Comparison of ENCODE assay signal across 27 cellular contexts in the genomic region with DNA sequence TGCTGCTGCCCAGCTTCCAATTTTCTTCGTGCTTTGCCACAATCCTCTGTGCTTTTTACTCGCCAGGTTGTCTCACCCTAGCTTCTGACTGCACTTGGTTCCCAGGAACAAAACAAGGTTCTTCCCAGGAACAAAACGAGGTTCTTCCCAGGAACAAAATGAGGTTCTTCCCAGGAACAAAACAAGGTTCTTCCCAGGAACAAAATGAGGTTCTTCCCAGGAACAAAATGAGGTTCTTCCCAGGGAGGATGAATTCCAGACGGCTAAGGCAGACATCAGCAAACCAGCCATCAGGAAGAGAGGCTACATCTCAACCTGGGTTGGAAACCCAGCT. TPM values are rescaled to one million over a fixed set of nuclear protein-coding genes. Genes with fewer than 3 reads are reported as not detected.
DNase-seq lines count a peak whose midpoint lies in the region; ATAC-seq, FAIRE-seq and TF ChIP-seq lines count a peak whose summit lies in the region.
"Had no signal": no experiment of that assay in that cellular context is flagged by ENCODE, and none has a peak within 500 bp of the region (broad histone marks: within the 10 kb centered on the region; RNA-seq: fewer than 3 reads in every experiment).

No MANE protein-coding gene starts in this region.

- H3K9ac ChIP-seq in SK-N-SH (no peak overlapping the region), H1 (replicated peaks in 1 of 4; ENCODE audit: extremely low read depth in 1 of 4, low read depth in 3 of 4, low read length in 3 of 4) (no peak overlapping the region)
- H3K9ac ChIP-seq: parathyroid adenoma had no signal

- POLR2A ChIA-PET in SK-N-SH (lab: Yijun Ruan, JAX), result no interaction called here
- POLR2A ChIA-PET in H1 (lab: Charles Lee; ENCODE audit: partially characterized antibody), result no interaction called here

- peaks cover 7% of the 10 kb centered on the region for H3F3A ChIP-seq in SK-N-SH (replicated peaks; ENCODE audit: insufficient read depth)

- H4K20me1 ChIP-seq in SK-N-SH (ENCODE audit: insufficient read depth) (no peaks in the 10 kb centered on the region), H1 (replicated peaks in 1 of 2; ENCODE audit: control insufficient read depth in 1 of 2, insufficient read depth in 2 of 2, low read length in 2 of 2) (peaks cover 2 to 10% of the 10 kb centered on the region in 2 experiments)

- no peak overlapping the region for H3K14ac ChIP-seq in H1 (ENCODE audit: insufficient read length)

- no peak overlapping the region for H3K4me3 Mint-ChIP-seq in nephron progenitor cell
- H3K4me3 Mint-ChIP-seq: CD8-positive, alpha-beta memory T cell; natural killer cell treated with Interleukin-12 subunit alpha and Interleukin-12 subunit beta and Interleukin-15 and Interleukin-18, amount 100 ng/mL, for 72 hours had no signal

- H3K36me3 ChIP-seq in SK-N-SH (replicated peaks in 1 of 2; ENCODE audit: control insufficient read depth in 1 of 2, insufficient read depth in 2 of 2, low read length in 1 of 2) (peaks cover 0 to 15% of the 10 kb centered on the region in 2 experiments), H1 (ENCODE audit: control insufficient read depth in 2 of 4, insufficient read depth in 4 of 4, low read length in 3 of 4) (no peaks in the 10 kb centered on the region), stomach (no peaks in the 10 kb centered on the region)
- H3K36me3 ChIP-seq: left ventricle myocardium inferior, MG63, right atrium auricular region had no signal

- H3K27ac Mint-ChIP-seq in nephron progenitor cell, result peak overlapping the region; percentile 73
- H3K27ac Mint-ChIP-seq: CD8-positive, alpha-beta memory T cell; natural killer cell treated with Interleukin-12 subunit alpha and Interleukin-12 subunit beta and Interleukin-15 and Interleukin-18, amount 100 ng/mL, for 72 hours had no signal

- peaks cover 74% of the 10 kb centered on the region for H3K4me1 Mint-ChIP-seq in nephron progenitor cell
- H3K4me1 Mint-ChIP-seq: CD8-positive, alpha-beta memory T cell had no signal

- no peak overlapping the region for H3K56ac ChIP-seq in H1 (replicated peaks; ENCODE audit: insufficient read length, low read depth, low read length)

- H3K27me3 Mint-ChIP-seq in nephron progenitor cell (ENCODE audit: low read depth, poor library complexity), result peaks cover 9% of the 10 kb centered on the region

- H3K23me2 ChIP-seq in H1 (ENCODE audit: low read depth, low read length), result peaks cover 11% of the 10 kb centered on the region

- no peak overlapping the region for H2BK20ac ChIP-seq in H1 (ENCODE audit: low read length)

- no peak for TF ChIP-seq RAD21 in SK-N-SH (IDR thresholded peaks at IDR 0.05; ENCODE audit: low read length)
- TF ChIP-seq RAD21 in H1 (IDR thresholded peaks at IDR 0.05 in 1 of 2, conservative IDR thresholded peaks at IDR 0.05 in 1 of 2; ENCODE audit: low read depth in 2 of 2, low read length in 2 of 2), result no peak

- H4K5ac ChIP-seq in H1 (ENCODE audit: insufficient read length, low read depth, low read length), result no peak overlapping the region

- no peak for DNase-seq in SK-N-SH
- DNase-seq in H1 (ENCODE audit: low read depth in 1 of 2, low spot score in 2 of 2), result no peak
- no peak for DNase-seq in nephron progenitor cell
- DNase-seq in stomach, result no peak
- no peak for DNase-seq in GM20000 (ENCODE audit: low spot score)
- no peak for DNase-seq in A172 (ENCODE audit: low spot score)
- DNase-seq: activated CD4-positive, alpha-beta T cell treated with anti-CD3 and anti-CD28 coated beads for 4 hours; activated gamma-delta T cell treated with Interleukin-2 at 50 U/mL for 16 hours; activated T-cell treated with anti-CD3 and anti-CD28 coated beads for 4 hours; CD8-positive, alpha-beta memory T cell; DMS153; KBM-7; left ventricle myocardium inferior; MG63; NCI-H2029 treated with DMSO at 0.1 percent for 48 hours; NCI-H2227 treated with DMSO at 0.1 percent for 48 hours; NCI-H69; stimulated activated CD4-positive, alpha-beta T cell treated with anti-CD3 and anti-CD28 coated beads, Interleukin-2, amount 100 ng/mL, for 48 hours; substantia nigra had no signal

- peaks cover 13 to 39% of the 10 kb centered on the region in 2 experiments; a peak in 3 of 4 replicates for H3K4me1 ChIP-seq in SK-N-SH (ENCODE audit: control insufficient read depth in 1 of 2, insufficient read depth in 2 of 2, low read depth in 1 of 2, low read length in 1 of 2)
- peaks cover 17 to 33% (median 23%) of the 10 kb centered on the region in 4 experiments for H3K4me1 ChIP-seq in H1 (replicated peaks in 1 of 4; ENCODE audit: control insufficient read depth in 3 of 4, insufficient read depth in 4 of 4, low read length in 3 of 4)
- peaks cover 35 to 59% (median 45%) of the 10 kb centered on the region in 4 donors for H3K4me1 ChIP-seq in stomach

- 79% methylated on average over 4 of the region's 4 CpGs for WGBS in SK-N-SH (ENCODE audit: low lambda C conversion rate)
- WGBS in H1 (ENCODE audit: extremely low coverage in 1 of 2, insufficient coverage in 1 of 2, insufficient read length in 1 of 2, insufficient replicate concordance in 2 of 2, low coverage in 1 of 2, low lambda C conversion rate in 2 of 2, missing lambda C conversion rate in 1 of 2), 2 experiments, result 94% methylated on average over 4 of the region's 4 CpGs; no CpG with 5 or more reads in 1 of the 2 experiments
- 72 to 87% (median 79%) methylated on average over 4 of the region's 4 CpGs for WGBS in stomach, 5 donors

- H2BK120ac ChIP-seq in H1 (replicated peaks; ENCODE audit: low read depth, low read length), result no peak overlapping the region

- H3K4me2 ChIP-seq in SK-N-SH (0 out of 2 replicates have a peak overlapping the region, but pooled peaks have one; percentile 25), H1 (ENCODE audit: insufficient read depth in 1 of 2, low read depth in 2 of 2, low read length in 2 of 2) (no peak overlapping the region)

- H2AFZ ChIP-seq in SK-N-SH (ENCODE audit: low read depth) (no peak overlapping the region), H1 (ENCODE audit: low read length) (no peak overlapping the region)
- H2AFZ ChIP-seq: parathyroid adenoma had no signal

- TF ChIP-seq EP300 in SK-N-SH (IDR thresholded peaks at IDR 0.05; ENCODE audit: borderline replicate concordance in 1 of 2, low read depth in 1 of 2, low read length in 1 of 2) (no peak), H1 (IDR thresholded peaks at IDR 0.05; ENCODE audit: borderline replicate concordance in 1 of 2, low read depth in 2 of 2, low read length in 2 of 2) (no peak), stomach (IDR thresholded peaks at IDR 0.05) (no peak)

- H3K4me3 ChIP-seq in SK-N-SH (ENCODE audit: low read depth in 2 of 2, low read length in 1 of 2) (no peak overlapping the region), H1 (ENCODE audit: extremely low read depth in 1 of 4, insufficient read depth in 2 of 4, low read depth in 3 of 4, low read length in 4 of 4) (no peak overlapping the region), stomach (no peak overlapping the region)
- H3K4me3 ChIP-seq: left ventricle myocardium inferior, MG63, mucosa of descending colon, right atrium auricular region had no signal

- no peaks in the 10 kb centered on the region for H3K36me3 Mint-ChIP-seq in nephron progenitor cell (ENCODE audit: low read depth)
- H3K36me3 Mint-ChIP-seq: CD8-positive, alpha-beta memory T cell; natural killer cell treated with Interleukin-12 subunit alpha and Interleukin-12 subunit beta and Interleukin-15 and Interleukin-18, amount 100 ng/mL, for 72 hours had no signal

- intact Hi-C loops in stomach (cut with DNase I; ENCODE audit: low total_unique reads), result no loop called here

- H2AK5ac ChIP-seq in H1 (ENCODE audit: low read depth, low read length), result no peak overlapping the region

- H3K9me2 ChIP-seq in SK-N-SH, result no peaks in the 10 kb centered on the region

- H3K4ac ChIP-seq in H1 (replicated peaks; ENCODE audit: insufficient read length, low read depth, low read length), result no peak overlapping the region

- no peak overlapping the region for H3K27ac ChIP-seq in SK-N-SH (ENCODE audit: low read depth in 2 of 2, low read length in 1 of 2)
- H3K27ac ChIP-seq in H1 (ENCODE audit: low read depth, low read length), result no peak overlapping the region
- peak overlapping the region in 2 of 5 donors; percentile 3 to 7 for H3K27ac ChIP-seq in stomach
- H3K27ac ChIP-seq: 22Rv1, left ventricle myocardium inferior, parathyroid adenoma, right atrium auricular region had no signal

- CTCF ChIA-PET in SK-N-SH (lab: Yijun Ruan, JAX) (interaction anchor here (1.0 to 1.8 kb wide), 2 partner anchors 35 to 274 kb away, joined by 3 to 6 read pairs; no protein-coding TSS in a partner anchor), H1 (lab: Charles Lee; ENCODE audit: partially characterized antibody) (no interaction called here)

- H4K91ac ChIP-seq in H1 (replicated peaks; ENCODE audit: insufficient read length, low read length), result no peak overlapping the region

- H3K9me3 ChIP-seq in SK-N-SH (no peaks in the 10 kb centered on the region), H1 (ENCODE audit: insufficient read depth in 2 of 2, low read depth in 1 of 2, low read length in 1 of 2) (no peaks in the 10 kb centered on the region), stomach (no peaks in the 10 kb centered on the region)
- H3K9me3 ChIP-seq: left ventricle myocardium inferior, MG63, mucosa of descending colon, right atrium auricular region had no signal

- TF ChIP-seq CTCF in SK-N-SH (IDR thresholded peaks at IDR 0.05), result no peak
- TF ChIP-seq CTCF in H1 (IDR thresholded peaks at IDR 0.05; ENCODE audit: control extremely low read depth in 1 of 3, insufficient read depth in 1 of 3, low read depth in 1 of 3, low read length in 3 of 3), result no peak
- TF ChIP-seq CTCF in nephron progenitor cell (IDR thresholded peaks at IDR 0.05), result no peak
- no peak for TF ChIP-seq CTCF in stomach (IDR thresholded peaks at IDR 0.05)
- no peak for TF ChIP-seq CTCF in GM20000 (IDR thresholded peaks at IDR 0.05; ENCODE audit: extremely low read depth, missing control alignments)

- H3K79me2 ChIP-seq in SK-N-SH (ENCODE audit: insufficient read depth) (peaks cover 47% of the 10 kb centered on the region), H1 (ENCODE audit: control insufficient read depth in 1 of 2, insufficient read depth in 2 of 2, low read length in 2 of 2) (peaks cover 0 to 4% of the 10 kb centered on the region in 2 experiments; a peak in 1 of 4 replicates)

- no peak overlapping the region for H2BK15ac ChIP-seq in H1 (ENCODE audit: low read length)

- no peak for FAIRE-seq in H1 (lab: Jason Lieb, UNC)

- no peak overlapping the region for H2BK5ac ChIP-seq in H1 (ENCODE audit: low read depth, low read length)

- no peak overlapping the region for H3K23ac ChIP-seq in H1 (ENCODE audit: insufficient read length)

- ATAC-seq in SK-N-SH treated with all-trans-retinoic acid at 6 μM for 48 hours (no peak), HG03469 (IDR thresholded peaks at IDR 0.05; ENCODE audit: unreplicated experiment) (no peak)
- ATAC-seq: HCT116; natural killer cell treated with Interleukin-12 subunit alpha and Interleukin-12 subunit beta and Interleukin-15 and Interleukin-18, amount 100 ng/mL, for 72 hours had no signal

- H3K18ac ChIP-seq in H1 (ENCODE audit: extremely low read depth, low read length), result peak overlapping the region; percentile 78; the same call in 1 of the 2 replicates

- H3K27me3 ChIP-seq in SK-N-SH (ENCODE audit: insufficient read depth), result no peaks in the 10 kb centered on the region
- peaks cover 0 to 14% (median 12%) of the 10 kb centered on the region in 4 experiments; a peak in 5 of 7 replicates for H3K27me3 ChIP-seq in H1 (replicated peaks in 1 of 4; ENCODE audit: control insufficient read depth in 3 of 4, extremely low read depth in 1 of 4, insufficient read depth in 3 of 4, low read length in 3 of 4)
- H3K27me3 ChIP-seq in stomach, result peaks cover 0 to 12% (median 0%) of the 10 kb centered on the region in 3 donors
- H3K27me3 ChIP-seq: MG63, right atrium auricular region had no signal

- peaks cover 14% of the 10 kb centered on the region for H3K79me1 ChIP-seq in H1 (ENCODE audit: low read depth, low read length)

- TF ChIP-seq POLR2A in H1 (IDR thresholded peaks at IDR 0.05; ENCODE audit: control extremely low read depth in 1 of 2, low read depth in 2 of 2, low read length in 2 of 2) (no peak), stomach (IDR thresholded peaks at IDR 0.05) (no peak)

- H4K8ac ChIP-seq in H1 (ENCODE audit: extremely low read depth, insufficient read depth, low read length), result no peak overlapping the region

- H2BK12ac ChIP-seq in H1 (ENCODE audit: low read depth, low read length), result no peak overlapping the region; the same call in 1 of the 2 replicates

- H3K9me3 Mint-ChIP-seq in nephron progenitor cell, result no peaks in the 10 kb centered on the region
- H3K9me3 Mint-ChIP-seq: natural killer cell treated with Interleukin-12 subunit alpha and Interleukin-12 subunit beta and Interleukin-15 and Interleukin-18, amount 100 ng/mL, for 72 hours had no signal

RNA-seq across cellular contexts. Expression of a gene that starts 41.9 kb away (rescaled TPM):
- polyA plus RNA-seq in SK-N-SH (2012; rRNA removed) (68.8 and 72.3 TPM in 2 replicates), H1 (2011; rRNA removed) (11.9 and 14.7 TPM in 2 replicates), stomach (10 to 100 TPM in 2 of 3 donors, 1 to 10 TPM in 1; 10.0 to 40.6 (median 25.8) TPM)
- 48.8 and 60.8 TPM in 2 replicates for polyA plus RNA-seq in SK-N-SH (2012; cell fraction: cytosol; rRNA removed)
- polyA plus RNA-seq in SK-N-SH (2012; cell fraction: nucleus; rRNA removed), result 141 and 170 TPM in 2 replicates
- 24.2 TPM in 2 replicates for total RNA-seq in H1 (2021; fragmentation: NEBNext Ultra II Directional; extraction: Animal tissue kit (Norgen Biotek cat#: 25700))
- 11.5 TPM for polyA plus RNA-seq in H1 (2011; cell fraction: cytosol; rRNA removed)
- 24.3 TPM for polyA plus RNA-seq in H1 (2011; cell fraction: nucleus; rRNA removed)
- 12.6 to 15.2 TPM (median 13.6 TPM) in 4 replicates for polyA plus RNA-seq in H1 (2012, experiment 1 of 2)
- 7.5 TPM for polyA plus RNA-seq in H1 (2012, experiment 2 of 2)
- 6.6 TPM for polyA plus RNA-seq in H1 (2013, experiment 1 of 2)
- 6.0 TPM for polyA plus RNA-seq in H1 (2013, experiment 2 of 2)
- polyA minus RNA-seq in H1 (2011; rRNA and poly(A)+ RNA removed), result 54.4 and 72.3 TPM in 2 replicates
- 17.2 TPM for polyA minus RNA-seq in H1 (2011; cell fraction: cytosol; rRNA and poly(A)+ RNA removed)
- polyA minus RNA-seq in H1 (2011; cell fraction: nucleus; rRNA and poly(A)+ RNA removed), result 43.9 TPM
- 100 to 1,000 TPM in 1 of 5 donors, 10 to 100 TPM in 4; 30.1 to 105 (median 86.9) TPM for total RNA-seq in stomach
- total RNA-seq in A172 (2014; rRNA removed; shearing (Covaris generic)), result 95.2 and 97.2 TPM in 2 replicates
- polyA plus RNA-seq: CD8-positive, alpha-beta memory T cell had no signal
